Comparison of ENCODE assay signal across 24 cellular contexts in genomic region chr19:34150558-34150957, GRCh38.
"Had no signal": no experiment of that assay in that cellular context is flagged by ENCODE, and none has a peak within 500 bp of the region (broad histone marks: within the 10 kb centered on the region; RNA-seq: fewer than 3 reads in every experiment).

No MANE protein-coding gene starts in this region.

- H3K36me3 ChIP-seq: esophagus muscularis mucosa, gastroesophageal sphincter, heart right ventricle, left lung, lower lobe of right lung had no signal

- H3K27ac ChIP-seq: coronary artery, dorsolateral prefrontal cortex, esophagus muscularis mucosa, foreskin keratinocyte, gastroesophageal sphincter, heart right ventricle, left lung, lower lobe of right lung had no signal

- FAIRE-seq: colon, endothelial cell of umbilical vein, frontal cortex, islet of Langerhans, keratinocyte had no signal

- DNase-seq: dermis blood vessel endothelial cell; dorsolateral prefrontal cortex; effector CD4-positive, alpha-beta T cell; effector memory CD4-positive, alpha-beta T cell; foreskin keratinocyte; head of caudate nucleus; heart right ventricle; hippocampal formation; left cardiac atrium; left lung; left ventricle myocardium superior; lower lobe of right lung; mesenchymal stem cell; midbrain; mucosa of descending colon; naive B cell had no signal

- H3K9me3 ChIP-seq: esophagus muscularis mucosa, gastroesophageal sphincter, heart right ventricle, left lung, lower lobe of right lung, mucosa of descending colon had no signal

- H3K4me3 ChIP-seq: coronary artery, dorsolateral prefrontal cortex, esophagus muscularis mucosa, gastroesophageal sphincter, heart right ventricle, left lung, lower lobe of right lung, mucosa of descending colon had no signal

- H3K27me3 ChIP-seq: dorsolateral prefrontal cortex, esophagus muscularis mucosa, foreskin keratinocyte, gastroesophageal sphincter, left lung had no signal

- H3K27ac Mint-ChIP-seq: naive B cell had no signal

- H3K36me3 Mint-ChIP-seq: naive B cell had no signal

- H3K4me1 ChIP-seq: esophagus muscularis mucosa, foreskin keratinocyte, gastroesophageal sphincter, heart right ventricle, left lung, lower lobe of right lung had no signal

- ATAC-seq: foreskin keratinocyte, gastroesophageal sphincter, heart right ventricle, left cardiac atrium, left lung, left ventricle myocardium superior, lower lobe of right lung, mucosa of descending colon had no signal

- H3K4me3 Mint-ChIP-seq: naive B cell had no signal
